In genomic region chr1:33157131-33157530, GRCh38 we compare ENCODE assay signal across 20 cellular contexts. TPM values are rescaled to one million over a fixed set of nuclear protein-coding genes. Genes with fewer than 3 reads are reported as not detected.
A peak's percentile ranks its signal among the peaks of the same experiment; 100 is the strongest.
DNase-seq lines count a peak whose midpoint lies in the region; ATAC-seq and TF ChIP-seq lines count a peak whose summit lies in the region.
"Had no signal": no experiment of that assay in that cellular context is flagged by ENCODE, and none has a peak within 500 bp of the region (broad histone marks: within the 10 kb centered on the region; RNA-seq: fewer than 3 reads in every experiment).

No MANE protein-coding gene starts in this region.

- intact Hi-C loops in posterior cingulate gyrus (cut with DNase I), result no loop called here

- H3K4me3 Mint-ChIP-seq in activated CD8-positive, alpha-beta T cell treated with anti-CD3 and anti-CD28 coated beads, Interleukin-2, amount 10 ng/mL, durations not matched to agents 7 days and 5 days, result no peak overlapping the region
- peak overlapping the region; percentile 12 for H3K4me3 Mint-ChIP-seq in endothelial cell (ENCODE audit: unreplicated experiment)

- H3K27me3 Mint-ChIP-seq in activated CD8-positive, alpha-beta T cell treated with anti-CD3 and anti-CD28 coated beads, Interleukin-2, amount 10 ng/mL, durations not matched to agents 7 days and 5 days (ENCODE audit: low read depth), result no peaks in the 10 kb centered on the region
- H3K27me3 Mint-ChIP-seq in endothelial cell (ENCODE audit: unreplicated experiment), result peaks cover 19% of the 10 kb centered on the region

- no peak overlapping the region for H3K4me2 ChIP-seq in trophoblast cell (ENCODE audit: low read length)
- no peak overlapping the region for H3K4me2 ChIP-seq in SK-N-SH

- H4K12ac ChIP-seq in trophoblast cell (ENCODE audit: low read depth, low read length), result no peak overlapping the region

- H3K36me3 ChIP-seq in HEK293 (ENCODE audit: control insufficient read depth in 2 of 2, insufficient read depth in 1 of 2, low read length in 2 of 2) (peaks cover 0 to 10% of the 10 kb centered on the region in 2 experiments; a peak in 1 of 3 replicates), trophoblast cell (ENCODE audit: control insufficient read depth in 1 of 2, insufficient read depth in 2 of 2, low read length in 2 of 2) (peaks cover 2 to 3% of the 10 kb centered on the region in 2 experiments), SK-N-SH (replicated peaks in 1 of 2; ENCODE audit: control insufficient read depth in 1 of 2, insufficient read depth in 2 of 2, low read length in 1 of 2) (peaks cover 4 to 8% of the 10 kb centered on the region in 2 experiments)

- no peak overlapping the region for H3K14ac ChIP-seq in trophoblast cell (ENCODE audit: low read length)

- H3K9ac ChIP-seq in trophoblast cell (ENCODE audit: low read length) (no peak overlapping the region), SK-N-SH (no peak overlapping the region)

- H2BK12ac ChIP-seq in trophoblast cell (ENCODE audit: low read length), result no peak overlapping the region

- H4K8ac ChIP-seq in trophoblast cell (ENCODE audit: low read depth, low read length), result no peak overlapping the region

- H2BK5ac ChIP-seq in trophoblast cell (ENCODE audit: low read depth, low read length, poor library complexity), result no peak overlapping the region

- H3K4ac ChIP-seq in trophoblast cell (ENCODE audit: low read depth, low read length), result no peak overlapping the region

- H3K79me1 ChIP-seq in trophoblast cell (ENCODE audit: low read length), result no peaks in the 10 kb centered on the region

- H4K20me1 ChIP-seq in SK-N-SH (ENCODE audit: insufficient read depth), result no peaks in the 10 kb centered on the region

- H2BK120ac ChIP-seq in trophoblast cell (ENCODE audit: insufficient read depth, low read length, poor library complexity), result no peak overlapping the region

- H2AK5ac ChIP-seq in trophoblast cell (ENCODE audit: low read length), result no peak overlapping the region

- H3K27me3 ChIP-seq in trophoblast cell (ENCODE audit: insufficient read depth, low read length), result no peaks in the 10 kb centered on the region
- no peaks in the 10 kb centered on the region for H3K27me3 ChIP-seq in SK-N-SH (ENCODE audit: insufficient read depth)
- H3K27me3 ChIP-seq: SJCRH30 had no signal

- H3K4me1 ChIP-seq in HEK293 (ENCODE audit: control insufficient read depth, insufficient read depth, low read length), result peaks cover 7% of the 10 kb centered on the region; the same call in 1 of the 2 replicates
- peaks cover 0 to 5% of the 10 kb centered on the region in 2 experiments for H3K4me1 ChIP-seq in trophoblast cell (ENCODE audit: control insufficient read depth in 1 of 2, insufficient read depth in 2 of 2, low read length in 2 of 2)
- peaks cover 6 to 31% of the 10 kb centered on the region in 2 experiments; a peak in 3 of 4 replicates for H3K4me1 ChIP-seq in SK-N-SH (ENCODE audit: control insufficient read depth in 1 of 2, insufficient read depth in 2 of 2, low read depth in 1 of 2, low read length in 1 of 2)

- TF ChIP-seq CTCF in HEK293 (tag by site-specific recombination; IDR thresholded peaks at IDR 0.05), result no peak
- TF ChIP-seq CTCF in endothelial cell (IDR thresholded peaks at IDR 0.05; ENCODE audit: unreplicated experiment), result no peak
- no peak for TF ChIP-seq CTCF in SK-N-SH (IDR thresholded peaks at IDR 0.05)

- H3K4me3 ChIP-seq in HEK293 (ENCODE audit: low read depth, low read length), result no peak overlapping the region
- H3K4me3 ChIP-seq in trophoblast cell (ENCODE audit: low read depth, low read length), result no peak overlapping the region
- no peak overlapping the region for H3K4me3 ChIP-seq in SK-N-SH (ENCODE audit: low read depth in 2 of 2, low read length in 1 of 2)
- H3K4me3 ChIP-seq: SJCRH30 had no signal

- H3K9me3 ChIP-seq in HEK293 (ENCODE audit: control insufficient read depth, insufficient read depth, low read depth, low read length) (no peaks in the 10 kb centered on the region), trophoblast cell (ENCODE audit: insufficient read depth, low read depth, low read length) (no peaks in the 10 kb centered on the region), SK-N-SH (no peaks in the 10 kb centered on the region)
- H3K9me3 ChIP-seq: SJCRH30 had no signal

- no peaks in the 10 kb centered on the region for H3F3A ChIP-seq in SK-N-SH (replicated peaks; ENCODE audit: insufficient read depth)

- WGBS in trophoblast cell (ENCODE audit: extremely low coverage, insufficient coverage, insufficient read length), result no CpG with 5 or more reads among the region's 4 CpGs
- 83% methylated on average over 4 of the region's 4 CpGs for WGBS in SK-N-SH (ENCODE audit: low lambda C conversion rate)

- H3K9me3 Mint-ChIP-seq in activated CD8-positive, alpha-beta T cell treated with anti-CD3 and anti-CD28 coated beads, Interleukin-2, amount 10 ng/mL, durations not matched to agents 7 days and 5 days (ENCODE audit: insufficient read depth), result no peaks in the 10 kb centered on the region
- H3K9me3 Mint-ChIP-seq in endothelial cell (ENCODE audit: unreplicated experiment), result no peaks in the 10 kb centered on the region

- peaks cover 10% of the 10 kb centered on the region for H3K4me1 Mint-ChIP-seq in activated CD8-positive, alpha-beta T cell treated with anti-CD3 and anti-CD28 coated beads, Interleukin-2, amount 10 ng/mL, durations not matched to agents 7 days and 5 days (ENCODE audit: low read depth)
- peaks cover 28% of the 10 kb centered on the region for H3K4me1 Mint-ChIP-seq in endothelial cell (ENCODE audit: unreplicated experiment)

- H3K79me2 ChIP-seq in trophoblast cell (ENCODE audit: control insufficient read depth, insufficient read depth, low read length, poor library complexity) (no peaks in the 10 kb centered on the region), SK-N-SH (ENCODE audit: insufficient read depth) (no peaks in the 10 kb centered on the region)

- no peak overlapping the region for H3K18ac ChIP-seq in trophoblast cell (ENCODE audit: low read length)

- POLR2A ChIA-PET in HEK293 (lab: Yijun Ruan, JAX) (no interaction called here), SK-N-SH (lab: Yijun Ruan, JAX) (no interaction called here)
- POLR2A ChIA-PET in activated CD8-positive, alpha-beta T cell treated with anti-CD3 and anti-CD28 coated beads, Interleukin-2, amount 10 ng/mL, durations not matched to agents 7 days and 5 days (lab: Charles Lee), result no interaction called here

- TF ChIP-seq EP300 in SK-N-SH (IDR thresholded peaks at IDR 0.05; ENCODE audit: borderline replicate concordance in 1 of 2, low read depth in 1 of 2, low read length in 1 of 2), result no peak

- no peak for DNase-seq in activated CD8-positive, alpha-beta T cell treated with anti-CD3 and anti-CD28 coated beads, Interleukin-2, amount 10 ng/mL, durations not matched to agents 7 days and 5 days
- DNase-seq in endothelial cell (ENCODE audit: low spot score) (no peak), trophoblast cell (no peak), posterior cingulate gyrus (no peak), SK-N-SH (no peak)
- DNase-seq: DMS153; H7; KBM-7; MV-4-11; NCI-H1105 treated with DMSO at 0.1 percent for 48 hours; NCI-H146; NCI-H2029; NCI-H446; NCI-H524 treated with DMSO at 0.1 percent for 48 hours; NK-92 treated with Interleukin-12 subunit alpha and Interleukin-12 subunit beta, amount 100 ng/mL, for 24 hours; PC-3; SJCRH30 had no signal

- ATAC-seq in activated CD8-positive, alpha-beta T cell treated with anti-CD3 and anti-CD28 coated beads, Interleukin-2, amount 10 ng/mL, durations not matched to agents 7 days and 5 days, result no peak
- ATAC-seq in HG03097 (IDR thresholded peaks at IDR 0.05; ENCODE audit: low FRiP score, unreplicated experiment), result no peak
- ATAC-seq: PC-3, Right ventricle myocardium inferior had no signal

- H4K91ac ChIP-seq in trophoblast cell (ENCODE audit: low read depth, low read length), result no peak overlapping the region

- no peak overlapping the region for H2AFZ ChIP-seq in trophoblast cell (ENCODE audit: insufficient read depth, low read length, poor library complexity)
- no peak overlapping the region for H2AFZ ChIP-seq in SK-N-SH (ENCODE audit: low read depth)

- H3K36me3 Mint-ChIP-seq in activated CD8-positive, alpha-beta T cell treated with anti-CD3 and anti-CD28 coated beads, Interleukin-2, amount 10 ng/mL, durations not matched to agents 7 days and 5 days (ENCODE audit: low read depth), result peaks cover 6% of the 10 kb centered on the region
- peaks cover 28% of the 10 kb centered on the region for H3K36me3 Mint-ChIP-seq in endothelial cell (ENCODE audit: low read depth, unreplicated experiment)

- peak overlapping the region; percentile 2 for H3K23ac ChIP-seq in trophoblast cell (ENCODE audit: low read length)

- H3K27ac ChIP-seq in HEK293 (ENCODE audit: extremely low read depth, low read depth, low read length) (no peak overlapping the region), trophoblast cell (ENCODE audit: low read depth, low read length) (no peak overlapping the region), SK-N-SH (ENCODE audit: low read depth in 2 of 2, low read length in 1 of 2) (no peak overlapping the region)
- H3K27ac ChIP-seq: SJCRH30 had no signal

- CTCF ChIA-PET in HEK293 (lab: Yijun Ruan, JAX) (no interaction called here), SK-N-SH (lab: Yijun Ruan, JAX) (no interaction called here)
- CTCF ChIA-PET in activated CD8-positive, alpha-beta T cell treated with anti-CD3 and anti-CD28 coated beads, Interleukin-2, amount 10 ng/mL, durations not matched to agents 7 days and 5 days (lab: Charles Lee), result no interaction called here

- no peak for TF ChIP-seq RAD21 in SK-N-SH (IDR thresholded peaks at IDR 0.05; ENCODE audit: low read length)

- peak overlapping the region; percentile 10 for H3K27ac Mint-ChIP-seq in activated CD8-positive, alpha-beta T cell treated with anti-CD3 and anti-CD28 coated beads, Interleukin-2, amount 10 ng/mL, durations not matched to agents 7 days and 5 days
- no peak overlapping the region for H3K27ac Mint-ChIP-seq in endothelial cell (ENCODE audit: unreplicated experiment)

- H3K9me2 ChIP-seq in SK-N-SH, result no peaks in the 10 kb centered on the region

TF ChIP-seq in HEK293, 187 proteins besides CTCF, POLR2A, EP300 and RAD21:
- TF ChIP-seq ZNF623 (tag by site-specific recombination; IDR thresholded peaks at IDR 0.05) (peak; percentile 95), ZSCAN16 (tag by site-specific recombination; IDR thresholded peaks at IDR 0.05) (no peak)

TF ChIP-seq in SK-N-SH, 30 proteins besides CTCF, POLR2A, EP300 and RAD21 (continues in another document):
- TF ChIP-seq USF1 (IDR thresholded peaks at IDR 0.05; ENCODE audit: borderline replicate concordance, low read depth), result no peak

RNA-seq across cellular contexts. Expression of gene TRIM62, which starts 24.7 kb away (rescaled TPM):
- 10 to 100 TPM in 1 of 2 experiments, 1 to 10 TPM in 1; 9.7 to 10.0 TPM for total RNA-seq in activated CD8-positive, alpha-beta T cell treated with anti-CD3 and anti-CD28 coated beads, Interleukin-2, amount 10 ng/mL, durations not matched to agents 7 days and 5 days
- 10.8 TPM for total RNA-seq in endothelial cell (ENCODE audit: unreplicated experiment)
- polyA plus RNA-seq in trophoblast cell (2013), result 4.7 and 4.8 TPM in 2 replicates
- polyA plus RNA-seq in SK-N-SH (2012; rRNA removed), result 2.5 and 4.4 TPM in 2 replicates
- polyA plus RNA-seq in SK-N-SH (2012; cell fraction: cytosol; rRNA removed), result 1.8 and 2.7 TPM in 2 replicates
- polyA plus RNA-seq in SK-N-SH (2012; cell fraction: nucleus; rRNA removed), result 8.0 and 8.7 TPM in 2 replicates
